In genomic region chrX:39518451-39519212, GRCh38 we compare ENCODE assay signal across 11 cellular contexts.
DNase-seq lines count a peak whose midpoint lies in the region; ATAC-seq and TF ChIP-seq lines count a peak whose summit lies in the region.
"Had no signal": no experiment of that assay in that cellular context is flagged by ENCODE, and none has a peak within 500 bp of the region (broad histone marks: within the 10 kb centered on the region; RNA-seq: fewer than 3 reads in every experiment).

No MANE protein-coding gene starts in this region.

- intact Hi-C loops in Right ventricle myocardium superior (cut with DNase I): no loop called here

- H3K27ac ChIP-seq in SJCRH30: peak overlapping the region; percentile 25; the same call in 1 of the 2 replicates
- H3K27ac ChIP-seq: BLaER1 treated with 17β-estradiol and CSF1 and Interleukin-3, amounts not matched to agents 10 nM and 100 nM had no signal

- ATAC-seq in Right ventricle myocardium superior (ENCODE audit: poor library complexity) (peak; percentile 78), GM18861 (IDR thresholded peaks at IDR 0.05; ENCODE audit: unreplicated experiment) (no peak), HG03025 (IDR thresholded peaks at IDR 0.05; ENCODE audit: low FRiP score, unreplicated experiment) (no peak)
- ATAC-seq: T-helper 17 cell had no signal

- H3K4me1 ChIP-seq in BE2C: peaks cover 21% of the 10 kb centered on the region
- peaks cover 6% of the 10 kb centered on the region; the same call in 1 of the 2 replicates for H3K4me1 ChIP-seq in SJCRH30

- DNase-seq in BE2C (peak; percentile 36), SJCRH30 (peak in 1 of 2 experiments; percentile 22), Right ventricle myocardium superior (peak; percentile 65), pons (ENCODE audit: low spot score) (peak; percentile 3), GF-D8 (lab: John Stamatoyannopoulos, UW) (no peak), AML-193 (lab: John Stamatoyannopoulos, UW) (no peak)
- DNase-seq: T-helper 17 cell had no signal

- no peaks in the 10 kb centered on the region for H3K36me3 ChIP-seq in BE2C
- H3K36me3 ChIP-seq in SJCRH30: no peaks in the 10 kb centered on the region
- H3K36me3 ChIP-seq: BLaER1 treated with 17β-estradiol and CSF1 and Interleukin-3, amounts not matched to agents 10 nM and 100 nM had no signal

- H3K27me3 ChIP-seq in BE2C: no peaks in the 10 kb centered on the region
- H3K27me3 ChIP-seq in SJCRH30: no peaks in the 10 kb centered on the region
- H3K27me3 ChIP-seq: BLaER1 treated with 17β-estradiol and CSF1 and Interleukin-3, amounts not matched to agents 10 nM and 100 nM had no signal

- H3K4me3 ChIP-seq in BE2C (ENCODE audit: low read depth, low read length): peak overlapping the region; percentile 35
- peak overlapping the region; percentile 38 for H3K4me3 ChIP-seq in SJCRH30
- H3K4me3 ChIP-seq: BLaER1 treated with 17β-estradiol and CSF1 and Interleukin-3, amounts not matched to agents 10 nM and 100 nM; skin epidermis had no signal

- TF ChIP-seq CTCF in BE2C (IDR thresholded peaks at IDR 0.05; ENCODE audit: low read depth, low read length): no peak

- H3K9me3 ChIP-seq in BE2C (no peaks in the 10 kb centered on the region), SJCRH30 (replicated peaks) (no peaks in the 10 kb centered on the region)

Comparison
In these comparisons a context has a peak if more than half of its experiments do, and no peak if none do; other contexts are left out.
1. DNase-seq: peak in BE2C (single experiment), Right ventricle myocardium superior (single experiment) and pons (single experiment); none in GF-D8 (single experiment) and AML-193 (0 of 2).